8 cellular contexts compared by ENCODE assay signal in the genomic region with DNA sequence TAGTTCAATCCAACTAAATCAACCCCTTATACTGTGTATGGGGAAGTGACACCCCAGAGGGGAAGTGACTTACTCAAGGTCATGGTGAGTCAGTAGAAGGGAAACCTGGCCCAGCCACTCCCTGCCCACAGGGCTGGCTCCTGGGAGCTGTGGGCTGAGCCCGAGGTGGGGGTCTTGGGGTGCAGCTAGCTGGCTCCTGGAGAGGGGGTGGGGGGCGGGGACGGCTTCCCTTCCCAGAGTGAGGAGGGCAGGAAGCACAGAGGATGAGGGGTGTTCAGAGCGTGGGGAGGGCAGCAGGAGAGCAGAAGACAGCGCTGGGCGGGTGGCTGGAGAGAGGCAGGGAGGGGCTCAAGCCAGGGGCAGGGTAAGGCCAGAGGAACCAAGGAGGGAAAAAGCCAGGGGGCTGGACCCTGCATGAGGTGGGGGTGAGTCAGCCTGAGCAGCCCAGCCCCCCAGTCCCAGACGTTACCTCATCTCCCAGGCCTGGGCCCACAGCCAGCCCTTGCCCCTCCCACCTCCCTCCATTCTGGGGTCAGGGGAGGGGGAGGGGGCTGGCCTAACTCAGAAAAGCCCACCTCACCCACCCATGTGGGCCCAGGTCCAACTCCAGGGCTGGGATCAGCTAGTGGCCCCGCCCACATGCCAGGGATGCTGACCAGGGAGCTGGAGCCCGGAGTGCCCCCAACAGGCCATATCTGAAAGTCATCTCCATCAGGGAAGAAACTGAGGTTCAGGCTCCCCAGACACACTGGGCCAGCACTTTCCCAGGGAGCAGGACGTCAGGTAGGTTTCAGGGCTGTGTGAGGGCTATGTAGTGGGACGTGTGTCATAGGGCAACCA. TPM values are rescaled to one million over a fixed set of nuclear protein-coding genes. Genes with fewer than 3 reads are reported as not detected.
DNase-seq lines count a peak whose midpoint lies in the region; ATAC-seq and TF ChIP-seq lines count a peak whose summit lies in the region.

No MANE protein-coding gene starts in this region.

- peaks cover 13 to 39% (median 35%) of the 10 kb centered on the region in 4 donors for H3K4me1 Mint-ChIP-seq in naive thymus-derived CD8-positive, alpha-beta T cell

- intact Hi-C loops in heart left ventricle (cut with DNase I), result loop anchor here in 3 of 10 donors (5.0 kb wide), 2 partner anchors 37 to 102 kb away; no protein-coding TSS in a partner anchor

- ATAC-seq in DND-41 (ENCODE audit: insufficient read depth, low read depth) (no peak), heart left ventricle (peak in 3 of 4 donors; percentile 18 to 44 (median 31)), GM21447 (IDR thresholded peaks at IDR 0.05; ENCODE audit: unreplicated experiment) (no peak)
- no peak for ATAC-seq in naive thymus-derived CD8-positive, alpha-beta T cell

- POLR2A ChIA-PET in naive thymus-derived CD8-positive, alpha-beta T cell (lab: Charles Lee), result interaction anchor here (0.6 to 6.0 kb wide), 5 partner anchors 23 to 1059 kb away, joined by 3 to 43 read pairs (median 7); a partner anchor contains a TSS

- no peak overlapping the region for H3K9ac ChIP-seq in DND-41 (ENCODE audit: low read depth, low read length)

- H3K27ac ChIP-seq in DND-41 (ENCODE audit: low read length) (no peak overlapping the region), heart left ventricle (peak overlapping the region in 11 of 12 donors; percentile 21 to 98 (median 95))

- H2AFZ ChIP-seq in DND-41 (ENCODE audit: low read depth, low read length), result no peak overlapping the region

- H3K9me3 ChIP-seq in DND-41 (ENCODE audit: insufficient read depth, low read length, severe bottlenecking), result no peaks in the 10 kb centered on the region
- no peaks in the 10 kb centered on the region for H3K9me3 ChIP-seq in heart left ventricle

- no peak overlapping the region for H3K4me3 ChIP-seq in DND-41 (ENCODE audit: low read depth in 1 of 2, low read length in 2 of 2)
- H3K4me3 ChIP-seq in heart left ventricle, result peak overlapping the region in 9 of 12 donors; percentile 31 to 96 (median 78)

- WGBS in heart left ventricle, 4 donors, result 54 to 62% (median 58%) methylated on average over 8 to 11 of the region's 11 CpGs

- no peak overlapping the region for H3K4me2 ChIP-seq in DND-41 (ENCODE audit: insufficient read depth, low read length)

- H3K4me1 ChIP-seq in DND-41 (ENCODE audit: insufficient read depth, low read length) (peaks cover 20% of the 10 kb centered on the region), heart left ventricle (peaks cover 8 to 62% (median 52%) of the 10 kb centered on the region in 12 donors)

- H4K20me1 ChIP-seq in DND-41 (ENCODE audit: insufficient read depth, low read length), result no peaks in the 10 kb centered on the region

- DNase-seq in DND-41 (no peak), Kasumi-1 (lab: John Stamatoyannopoulos, UW) (peak; percentile 51 to 63), heart left ventricle (peak; percentile 71 to 87 (median 83)), renal cortical epithelial cell (ENCODE audit: low read depth) (peak; percentile 75), superior temporal gyrus (ENCODE audit: extremely low spot score) (no peak)
- peak; percentile 43 for DNase-seq in activated CD8-positive, alpha-beta memory T cell treated with anti-CD3 and anti-CD28 coated beads, Interleukin-2, amount 50 U/mL, for 4 hours
- no peak for DNase-seq in naive thymus-derived CD8-positive, alpha-beta T cell

- H3K36me3 ChIP-seq in DND-41 (ENCODE audit: insufficient read depth, low read length) (no peaks in the 10 kb centered on the region), heart left ventricle (peaks cover 0 to 49% (median 34%) of the 10 kb centered on the region in 9 donors)

- H3K27me3 ChIP-seq in DND-41 (ENCODE audit: insufficient read depth, low read length, poor library complexity) (no peaks in the 10 kb centered on the region), heart left ventricle (no peaks in the 10 kb centered on the region)

- peak overlapping the region in 1 of 10 donors; percentile 52 for H3K4me3 Mint-ChIP-seq in naive thymus-derived CD8-positive, alpha-beta T cell

- H3K36me3 Mint-ChIP-seq in naive thymus-derived CD8-positive, alpha-beta T cell, result peaks cover 0 to 25% (median 0%) of the 10 kb centered on the region in 3 donors

- H3K9me3 Mint-ChIP-seq in naive thymus-derived CD8-positive, alpha-beta T cell, result no peaks in the 10 kb centered on the region

- TF ChIP-seq POLR2A in heart left ventricle (IDR thresholded peaks at IDR 0.05), result no peak

- peaks cover 0 to 2% (median 0%) of the 10 kb centered on the region in 5 donors for H3K27me3 Mint-ChIP-seq in naive thymus-derived CD8-positive, alpha-beta T cell

- TF ChIP-seq CTCF in DND-41 (IDR thresholded peaks at IDR 0.05; ENCODE audit: borderline replicate concordance, extremely low read depth, low read length, poor library complexity, severe bottlenecking) (peak; percentile 26), heart left ventricle (IDR thresholded peaks at IDR 0.05) (peak in 7 of 12 donors; percentile 12 to 40 (median 21))

- peak overlapping the region in 3 of 10 donors; percentile 6 to 74 (median 38) for H3K27ac Mint-ChIP-seq in naive thymus-derived CD8-positive, alpha-beta T cell

- no peaks in the 10 kb centered on the region for H3K79me2 ChIP-seq in DND-41 (ENCODE audit: insufficient read depth, low read length)

RNA-seq across cellular contexts. Expression of a gene that starts 2.8 kb away (rescaled TPM):
- total RNA-seq in heart left ventricle (100 to 1,000 TPM in 1 of 9 donors, 10 to 100 TPM in 8; 36.3 to 124 (median 49.4) TPM), renal cortical epithelial cell (103 and 161 TPM in 2 replicates)
- polyA plus RNA-seq in heart left ventricle, result 10 to 100 TPM; 89.9 to 95.1 TPM
- total RNA-seq in naive thymus-derived CD8-positive, alpha-beta T cell, result 10 to 100 TPM; 16.7 to 19.1 TPM
- 1 to 10 TPM; 4.3 to 5.8 (median 5.3) TPM for polyA plus RNA-seq in naive thymus-derived CD8-positive, alpha-beta T cell

RNA-seq across cellular contexts. Expression of a gene that starts 15.1 kb away (rescaled TPM):
- total RNA-seq in heart left ventricle (10 to 100 TPM in 1 of 9 donors, 1 to 10 TPM in 7, under 1 TPM in 1; 0.77 to 23.8 (median 2.7) TPM), renal cortical epithelial cell (0.17 and 13.6 TPM in 2 replicates)
- polyA plus RNA-seq in heart left ventricle, result 1 to 10 TPM; 1.1 to 3.0 TPM
- 1 to 10 TPM; 3.7 to 3.8 TPM for total RNA-seq in naive thymus-derived CD8-positive, alpha-beta T cell
- polyA plus RNA-seq in naive thymus-derived CD8-positive, alpha-beta T cell, result under 1 TPM in 1 of 3 donors, not detected in 2; 0.22 TPM

RNA-seq across cellular contexts. Expression of a gene that starts 21.1 kb away (rescaled TPM):
- total RNA-seq in heart left ventricle (10 to 100 TPM; 12.3 to 60.7 (median 23.3) TPM), renal cortical epithelial cell (191 and 241 TPM in 2 replicates)
- 10 to 100 TPM; 13.2 to 28.1 TPM for polyA plus RNA-seq in heart left ventricle
- total RNA-seq in naive thymus-derived CD8-positive, alpha-beta T cell, result 10 to 100 TPM; 57.0 to 62.9 TPM
- 10 to 100 TPM; 20.5 to 25.3 (median 21.8) TPM for polyA plus RNA-seq in naive thymus-derived CD8-positive, alpha-beta T cell

RNA-seq across cellular contexts. Expression of a gene that starts 22.2 kb away (rescaled TPM):
- total RNA-seq in heart left ventricle (10 to 100 TPM; 24.4 to 53.8 (median 37.7) TPM), renal cortical epithelial cell (74.0 and 141 TPM in 2 replicates)
- polyA plus RNA-seq in heart left ventricle, result 10 to 100 TPM; 33.0 to 65.4 TPM
- 10 to 100 TPM; 84.0 to 86.4 TPM for total RNA-seq in naive thymus-derived CD8-positive, alpha-beta T cell
- 10 to 100 TPM; 29.0 to 54.4 (median 43.0) TPM for polyA plus RNA-seq in naive thymus-derived CD8-positive, alpha-beta T cell

RNA-seq across cellular contexts. Expression of a gene that starts 48.0 kb away (rescaled TPM):
- total RNA-seq in heart left ventricle (1 to 10 TPM in 8 of 9 donors, under 1 TPM in 1; 0.82 to 5.0 (median 1.8) TPM), renal cortical epithelial cell (9.4 and 11.0 TPM in 2 replicates)
- 1 to 10 TPM; 1.4 to 1.5 TPM for polyA plus RNA-seq in heart left ventricle
- total RNA-seq in naive thymus-derived CD8-positive, alpha-beta T cell, result 1 to 10 TPM; 7.6 to 7.7 TPM
- polyA plus RNA-seq in naive thymus-derived CD8-positive, alpha-beta T cell, result 10 to 100 TPM; 14.6 to 21.6 (median 20.6) TPM

Comparison
In these comparisons a context has a peak if more than half of its experiments do, and no peak if none do; other contexts are left out.
1. ATAC-seq: peak in heart left ventricle (3 of 4); none in DND-41 (single experiment), naive thymus-derived CD8-positive, alpha-beta T cell (0 of 2) and GM21447 (single experiment).
2. DNase-seq: peak in Kasumi-1 (2 of 2), activated CD8-positive, alpha-beta memory T cell treated with anti-CD3 and anti-CD28 coated beads, Interleukin-2, amount 50 U/mL, for 4 hours (single experiment), heart left ventricle (5 of 5) and renal cortical epithelial cell (single experiment); none in DND-41 (single experiment), superior temporal gyrus (single experiment) and naive thymus-derived CD8-positive, alpha-beta T cell (0 of 10).
3. H3K4me3 ChIP-seq: peak in heart left ventricle (9 of 12); none in DND-41 (0 of 2).